In the genomic region with DNA sequence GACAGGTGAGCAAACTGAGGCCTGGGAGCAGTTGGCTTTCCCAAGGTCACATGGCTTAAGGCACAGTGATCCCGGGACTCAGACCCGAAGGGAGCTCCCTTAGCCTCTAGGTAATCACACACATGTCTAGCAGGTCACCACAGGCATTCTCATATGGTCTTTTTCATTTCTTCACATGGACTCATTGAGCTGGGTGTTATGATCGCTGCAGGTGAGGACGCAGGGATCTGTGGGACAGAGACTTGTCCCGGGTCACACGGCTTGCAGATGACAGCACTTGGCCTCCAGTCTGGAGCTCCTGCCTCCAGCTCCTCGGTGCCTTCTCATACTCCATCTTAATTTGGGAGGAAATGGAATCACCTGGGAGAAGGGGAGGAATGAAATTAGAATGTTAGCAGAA, we compare ENCODE assay signal across 36 cellular contexts. TPM values are rescaled to one million over a fixed set of nuclear protein-coding genes. Genes with fewer than 3 reads are reported as not detected.
"Had no signal": no experiment of that assay in that cellular context is flagged by ENCODE, and none has a peak within 500 bp of the region (broad histone marks: within the 10 kb centered on the region; RNA-seq: fewer than 3 reads in every experiment).

No MANE protein-coding gene starts in this region.

- H3K27ac Mint-ChIP-seq: activated CD4-positive, alpha-beta T cell treated with anti-CD3 and anti-CD28 coated beads, Interleukin-2, amount 10 ng/mL, durations not matched to agents 24 days and 14 days; activated CD8-positive, alpha-beta T cell treated with anti-CD3 and anti-CD28 coated beads for 36 hours; activated naive CD4-positive, alpha-beta T cell treated with anti-CD3 and anti-CD28 coated beads, Interleukin-2, amount 50 U/mL, for 24 hours; activated naive CD8-positive, alpha-beta T cell treated with anti-CD3 and anti-CD28 coated beads, Interleukin-2, amount 10 ng/mL, durations not matched to agents 7 days and 5 days; activated T-cell treated with anti-CD3 and anti-CD28 coated beads, Interleukin-2, amount 50 U/mL, for 72 hours; activated T-helper 17 cell treated with anti-CD3 and anti-CD28 coated beads, Interleukin-2, amount 50 U/mL, for 72 hours had no signal

- H3K4me3 ChIP-seq: ascending aorta, SJCRH30, SK-N-MC had no signal

- H3K9ac ChIP-seq: KMS-11 had no signal

- H3K4me1 ChIP-seq: ascending aorta, SJCRH30 had no signal

- H3K9me3 Mint-ChIP-seq: activated CD4-positive, alpha-beta T cell treated with anti-CD3 and anti-CD28 coated beads, Interleukin-2, amount 10 ng/mL, durations not matched to agents 24 days and 14 days; activated CD8-positive, alpha-beta T cell treated with anti-CD3 and anti-CD28 coated beads for 36 hours; activated naive CD4-positive, alpha-beta T cell treated with anti-CD3 and anti-CD28 coated beads, Interleukin-2, amount 50 U/mL, for 24 hours; activated naive CD8-positive, alpha-beta T cell treated with anti-CD3 and anti-CD28 coated beads, Interleukin-2, amount 10 ng/mL, durations not matched to agents 7 days and 5 days; activated T-cell treated with anti-CD3 and anti-CD28 coated beads, Interleukin-2, amount 50 U/mL, for 72 hours; activated T-helper 17 cell treated with anti-CD3 and anti-CD28 coated beads, Interleukin-2, amount 50 U/mL, for 72 hours had no signal

- H3K4me1 Mint-ChIP-seq: activated CD4-positive, alpha-beta T cell treated with anti-CD3 and anti-CD28 coated beads, Interleukin-2, amount 10 ng/mL, durations not matched to agents 24 days and 14 days; activated naive CD4-positive, alpha-beta T cell treated with anti-CD3 and anti-CD28 coated beads, Interleukin-2, amount 50 U/mL, for 24 hours; activated naive CD8-positive, alpha-beta T cell treated with anti-CD3 and anti-CD28 coated beads, Interleukin-2, amount 10 ng/mL, durations not matched to agents 7 days and 5 days; activated T-helper 17 cell treated with anti-CD3 and anti-CD28 coated beads, Interleukin-2, amount 50 U/mL, for 72 hours had no signal

- H3K4me3 Mint-ChIP-seq: activated CD4-positive, alpha-beta T cell treated with anti-CD3 and anti-CD28 coated beads, Interleukin-2, amount 10 ng/mL, durations not matched to agents 24 days and 14 days; activated CD8-positive, alpha-beta T cell treated with anti-CD3 and anti-CD28 coated beads for 36 hours; activated naive CD4-positive, alpha-beta T cell treated with anti-CD3 and anti-CD28 coated beads, Interleukin-2, amount 50 U/mL, for 24 hours; activated naive CD8-positive, alpha-beta T cell treated with anti-CD3 and anti-CD28 coated beads, Interleukin-2, amount 10 ng/mL, durations not matched to agents 7 days and 5 days; activated T-cell treated with anti-CD3 and anti-CD28 coated beads, Interleukin-2, amount 50 U/mL, for 72 hours; activated T-helper 17 cell treated with anti-CD3 and anti-CD28 coated beads, Interleukin-2, amount 50 U/mL, for 72 hours had no signal

- ATAC-seq: activated CD8-positive, alpha-beta T cell treated with anti-CD3 and anti-CD28 coated beads for 36 hours; activated T-cell treated with anti-CD3 and anti-CD28 coated beads, Interleukin-2, amount 50 U/mL, for 72 hours; activated T-helper 17 cell treated with anti-CD3 and anti-CD28 coated beads, Interleukin-2, amount 50 U/mL, for 72 hours; Panc1 had no signal

- H3K4me2 ChIP-seq: KMS-11 had no signal

- H3K27ac ChIP-seq: ascending aorta, KMS-11, SJCRH30, SK-N-MC, WERI-Rb-1 had no signal

- H3K36me3 Mint-ChIP-seq: activated naive CD4-positive, alpha-beta T cell treated with anti-CD3 and anti-CD28 coated beads, Interleukin-2, amount 50 U/mL, for 24 hours; activated naive CD8-positive, alpha-beta T cell treated with anti-CD3 and anti-CD28 coated beads, Interleukin-2, amount 10 ng/mL, durations not matched to agents 7 days and 5 days had no signal

- H3K9me3 ChIP-seq: ascending aorta, SJCRH30 had no signal

- H3K36me3 ChIP-seq: ascending aorta, SJCRH30, WERI-Rb-1 had no signal

- H3K27me3 ChIP-seq: ascending aorta, SJCRH30 had no signal

- DNase-seq: activated CD4-positive, alpha-beta T cell treated with anti-CD3 and anti-CD28 coated beads for 1 hour; activated CD4-positive, alpha-beta T cell treated with anti-CD3 and anti-CD28 coated beads, Interleukin-2, amount 10 ng/mL, durations not matched to agents 24 days and 14 days; activated CD4-positive, alpha-beta T cell treated with anti-CD3 and anti-CD28 coated beads, Interleukin-2, amount 50 U/mL, for 4 hours; activated CD4-positive, CD25-positive, alpha-beta regulatory T cell; activated CD8-positive, alpha-beta T cell treated with anti-CD3 and anti-CD28 coated beads for 36 hours; activated effector memory CD4-positive, alpha-beta T cell treated with anti-CD3 and anti-CD28 coated beads, Interleukin-2, amount 50 U/mL, for 16 hours; activated naive CD4-positive, alpha-beta T cell treated with Interleukin-2 at 50 U/mL for 16 hours; activated naive CD8-positive, alpha-beta T cell treated with anti-CD3 and anti-CD28 coated beads, Interleukin-2, amount 10 ng/mL, durations not matched to agents 7 days and 5 days; activated T-cell treated with anti-CD3 and anti-CD28 coated beads, Interleukin-2, amount 50 U/mL, for 1 hour; activated T-cell treated with anti-CD3 and anti-CD28 coated beads, Interleukin-2, amount 50 U/mL, for 72 hours; amygdala; MM.1S; MV-4-11; NCI-H1092; NCI-H1436 treated with DMSO at 0.1 percent for 48 hours; NCI-H1694 treated with DMSO at 0.1 percent for 48 hours; NCI-H2029; NCI-H345; NCI-H524 treated with DMSO at 0.1 percent for 48 hours; SHP77; SJCRH30; T1000; WERI-Rb-1 had no signal

RNA-seq across cellular contexts. Expression of a gene that starts 23.6 kb away (rescaled TPM):
- total RNA-seq: activated CD4-positive, alpha-beta T cell treated with anti-CD3 and anti-CD28 coated beads, Interleukin-2, amount 10 ng/mL, durations not matched to agents 24 days and 14 days; activated CD8-positive, alpha-beta memory T cell treated with anti-CD3 and anti-CD28 coated beads for 36 hours; activated CD8-positive, alpha-beta T cell treated with anti-CD3 and anti-CD28 coated beads for 36 hours; activated naive CD8-positive, alpha-beta T cell treated with anti-CD3 and anti-CD28 coated beads, Interleukin-2, amount 10 ng/mL, durations not matched to agents 7 days and 5 days; activated T-cell treated with anti-CD3 and anti-CD28 coated beads, Interleukin-2, amount 50 U/mL, for 72 hours; activated T-helper 17 cell treated with anti-CD3 and anti-CD28 coated beads, Interleukin-2, amount 50 U/mL, for 72 hours; ascending aorta; LHCN-M2; NCI-H460; RPMI7951; T-helper 1 cell treated with Interleukin-12 subunit alpha and Interleukin-12 subunit beta and Interleukin-4 antibody, amounts not matched to agents 30 ng/mL and 1 ng/mL, for 36 hours; T-helper 2 cell treated with Interferon-gamma antibody and Interleukin-4, amounts not matched to agents 100 ng/mL and 5 ng/mL, for 36 hours had no signal
- polyA plus RNA-seq: adipose tissue had no signal
